ENCODE assay signal across 1 cellular context in genomic region chr3:11482024-11482423, GRCh38.
TF ChIP-seq lines count a peak whose summit lies in the region.

No MANE protein-coding gene starts in this region.

TF ChIP-seq in GM23338, 12 proteins besides CTCF, POLR2A, EP300 and RAD21 (continued from another document):
- TF ChIP-seq ZNF462 (CRISPR knock-in tag; IDR thresholded peaks at IDR 0.05) (no peak), POLR2AphosphoS5 (IDR thresholded peaks at IDR 0.05; ENCODE audit: low read depth) (no peak), NANOG (IDR thresholded peaks at IDR 0.05; ENCODE audit: borderline replicate concordance) (no peak), ETS1 (IDR thresholded peaks at IDR 0.05) (no peak)
TF ChIP-seq in GM23338: peak in this region for 0.
